ENCODE assay signal across 22 cellular contexts in the genomic region with DNA sequence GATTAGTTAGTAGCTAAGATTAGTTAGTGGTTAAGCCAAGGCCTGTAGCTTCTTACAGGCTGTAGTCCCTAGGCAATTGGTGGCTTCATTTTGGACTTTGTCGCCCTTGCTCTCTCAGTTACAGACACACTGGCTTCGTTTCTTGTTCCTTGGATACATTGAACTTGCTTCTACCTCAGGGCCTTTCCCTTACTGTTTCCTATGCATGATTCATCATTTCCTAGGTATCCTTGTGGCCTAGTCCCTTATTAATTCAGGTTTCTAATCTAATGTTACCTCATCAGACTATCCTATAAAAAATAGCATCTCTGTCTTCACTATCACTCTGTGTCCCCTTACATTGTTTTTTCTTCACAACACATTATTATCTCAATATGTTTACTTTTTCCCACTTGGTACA. TPM values are rescaled to one million over a fixed set of nuclear protein-coding genes. Genes with fewer than 3 reads are reported as not detected.
DNase-seq lines count a peak whose midpoint lies in the region; FAIRE-seq and TF ChIP-seq lines count a peak whose summit lies in the region.
"Had no signal": no experiment of that assay in that cellular context is flagged by ENCODE, and none has a peak within 500 bp of the region (broad histone marks: within the 10 kb centered on the region; RNA-seq: fewer than 3 reads in every experiment).

No MANE protein-coding gene starts in this region.

- no peak for TF ChIP-seq POLR2A in lower leg skin (IDR thresholded peaks at IDR 0.05)

- no peaks in the 10 kb centered on the region for H3K36me3 ChIP-seq in H7 (replicated peaks; ENCODE audit: control insufficient read depth, insufficient read depth, low read length)
- H3K36me3 ChIP-seq: BLaER1 treated with 17β-estradiol and CSF1 and Interleukin-3, amounts not matched to agents 10 nM and 100 nM had no signal

- no peaks in the 10 kb centered on the region; the same call in 1 of the 2 replicates for H3K27me3 ChIP-seq in H7 (ENCODE audit: control insufficient read depth, insufficient read depth, low read length)
- H3K27me3 ChIP-seq: BLaER1 treated with 17β-estradiol and CSF1 and Interleukin-3, amounts not matched to agents 10 nM and 100 nM had no signal

- peak; percentile 73 for FAIRE-seq in D721Med (lab: Jason Lieb, UNC)
- FAIRE-seq: A549, GM12878, GM12892, GM18507 had no signal

- no peak overlapping the region for H3K4me3 ChIP-seq in lower leg skin (ENCODE audit: low read depth, poor library complexity, severe bottlenecking)
- H3K4me3 ChIP-seq in H7 (ENCODE audit: insufficient read depth, low read depth, low read length) = no peak overlapping the region
- H3K4me3 ChIP-seq: A549; BLaER1 treated with 17β-estradiol and CSF1 and Interleukin-3, amounts not matched to agents 10 nM and 100 nM; GM12878 had no signal

- 68 to 81% methylated on average over 2 of the region's 2 CpGs for WGBS in lower leg skin, 2 donors

- DNase-seq in D721Med (ENCODE audit: insufficient read length, low spot score) (no peak), dermis blood vessel endothelial cell (peak; percentile 53), pulmonary artery endothelial cell (ENCODE audit: low read depth, low spot score) (peak; percentile 2), lower leg skin (ENCODE audit: low spot score in 2 of 2) (no peak), H7 (no peak)
- DNase-seq: AML-193; Caco-2; Calu3; CD4-positive, alpha-beta T cell; CD8-positive, alpha-beta T cell; DMS 273 treated with DMSO at 0.1 percent for 48 hours; DMS153; DMS53; DMS79; DND-41; EL; GDM1 had no signal

- intact Hi-C loops in lower leg skin (cut with DNase I; ENCODE audit: low total_unique reads) = no loop called here

- TF ChIP-seq CTCF in D721Med (IDR thresholded peaks at IDR 0.05; ENCODE audit: insufficient read depth, missing control alignments) (no peak), lower leg skin (IDR thresholded peaks at IDR 0.05) (no peak)

RNA-seq across cellular contexts. Expression of a gene that starts 45.5 kb away (rescaled TPM):
- 21.2 and 35.4 TPM in 2 replicates for total RNA-seq in dermis blood vessel endothelial cell
- total RNA-seq in pulmonary artery endothelial cell = 9.3 and 15.6 TPM in 2 replicates
- total RNA-seq in lower leg skin = 10 to 100 TPM; 12.2 to 58.9 (median 27.0) TPM
- 12.4 and 21.4 TPM in 2 replicates for total RNA-seq in H7 (2014; rRNA removed; shearing (Covaris generic))

Comparison
In these comparisons a context has a peak if more than half of its experiments do, and no peak if none do; other contexts are left out.
1. DNase-seq: peak in dermis blood vessel endothelial cell (single experiment) and pulmonary artery endothelial cell (single experiment); none in D721Med (single experiment), lower leg skin (0 of 2) and H7 (single experiment).